8 cellular contexts compared by ENCODE assay signal in the genomic region with DNA sequence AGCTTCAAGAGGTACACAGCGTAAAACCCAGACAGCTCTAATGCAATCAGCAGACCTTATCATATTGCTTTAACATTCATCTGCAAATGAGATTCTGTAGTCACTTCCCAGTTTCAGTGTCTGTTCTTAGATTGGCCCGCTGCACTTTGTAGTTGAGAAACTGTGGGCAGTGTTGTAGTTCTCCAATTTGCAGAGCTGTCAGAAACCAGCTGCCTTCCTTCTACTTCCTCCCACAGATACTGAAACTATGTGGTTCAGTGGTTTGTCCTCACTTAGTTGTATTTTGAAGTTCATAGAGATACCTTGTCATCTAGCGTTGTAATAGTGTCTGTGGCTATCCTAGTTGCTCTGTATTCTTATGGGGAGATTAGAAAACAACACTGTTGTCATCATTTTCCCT. TPM values are rescaled to one million over a fixed set of nuclear protein-coding genes. Genes with fewer than 3 reads are reported as not detected.
DNase-seq lines count a peak whose midpoint lies in the region; ATAC-seq, FAIRE-seq and TF ChIP-seq lines count a peak whose summit lies in the region.

No MANE protein-coding gene starts in this region.

- peak; percentile 99 for FAIRE-seq in GM12891 (lab: Jason Lieb, UNC)

- no peak for TF ChIP-seq POLR2A in GM12891 (IDR thresholded peaks at IDR 0.05; ENCODE audit: low read depth, low read length)

- DNase-seq in GM12891 (ENCODE audit: insufficient read length, low spot score) (peak; percentile 25), KG1 (lab: John Stamatoyannopoulos, UW) (peak; percentile 13), foreskin melanocyte (no peak), ecto neural progenitor cell (ENCODE audit: low spot score) (no peak), NCI-H1930 (lab: John Stamatoyannopoulos, UW) (no peak)
- peak; percentile 32 for DNase-seq in activated naive CD4-positive, alpha-beta T cell treated with anti-CD3 and anti-CD28 coated beads, Interleukin-2, amount 50 U/mL, for 16 hours
- peak; percentile 30 to 39 (median 36) for DNase-seq in stimulated activated CD4-positive, alpha-beta T cell treated with anti-CD3 and anti-CD28 coated beads, Interleukin-12 subunit alpha, Interleukin-12 subunit beta, amount 100 ng/mL, for 48 hours (ENCODE audit: low read depth in 2 of 3, low spot score in 1 of 3)

- ATAC-seq in GM21526 (IDR thresholded peaks at IDR 0.05; ENCODE audit: low FRiP score, unreplicated experiment), result peak; percentile 100

TF ChIP-seq in GM12891, 5 proteins besides CTCF, POLR2A, EP300 and RAD21:
- TF ChIP-seq PAX5 (IDR thresholded peaks at IDR 0.05; ENCODE audit: insufficient read depth, low read length, severe bottlenecking), result peak; percentile 76
- TF ChIP-seq POLR2AphosphoS5 (IDR thresholded peaks at IDR 0.05; ENCODE audit: low read depth, low read length), result 0 out of 2 replicates have a peak, but pooled peaks have one; percentile 25
- peak; percentile 81 for TF ChIP-seq SPI1 (IDR thresholded peaks at IDR 0.05; ENCODE audit: low read depth, low read length)
- TF ChIP-seq TAF1 (IDR thresholded peaks at IDR 0.05; ENCODE audit: low read depth, low read length), result no peak

RNA-seq across cellular contexts. Expression of gene TRIM36, which starts 39.6 kb away (rescaled TPM):
- not detected for polyA plus RNA-seq in GM12891 (2012; ENCODE audit: low read depth, missing spikeins)

RNA-seq across cellular contexts. Expression of gene PGGT1B, which starts 53.4 kb away (rescaled TPM):
- 12.4 TPM for polyA plus RNA-seq in GM12891 (2012; ENCODE audit: low read depth, missing spikeins)

Comparison
In these comparisons a context has a peak if more than half of its experiments do, and no peak if none do; other contexts are left out.
1. DNase-seq: peak in GM12891 (single experiment), KG1 (single experiment), activated naive CD4-positive, alpha-beta T cell treated with anti-CD3 and anti-CD28 coated beads, Interleukin-2, amount 50 U/mL, for 16 hours (single experiment) and stimulated activated CD4-positive, alpha-beta T cell treated with anti-CD3 and anti-CD28 coated beads, Interleukin-12 subunit alpha, Interleukin-12 subunit beta, amount 100 ng/mL, for 48 hours (3 of 3); none in foreskin melanocyte (single experiment), ecto neural progenitor cell (single experiment) and NCI-H1930 (0 of 2).